In the genomic region with DNA sequence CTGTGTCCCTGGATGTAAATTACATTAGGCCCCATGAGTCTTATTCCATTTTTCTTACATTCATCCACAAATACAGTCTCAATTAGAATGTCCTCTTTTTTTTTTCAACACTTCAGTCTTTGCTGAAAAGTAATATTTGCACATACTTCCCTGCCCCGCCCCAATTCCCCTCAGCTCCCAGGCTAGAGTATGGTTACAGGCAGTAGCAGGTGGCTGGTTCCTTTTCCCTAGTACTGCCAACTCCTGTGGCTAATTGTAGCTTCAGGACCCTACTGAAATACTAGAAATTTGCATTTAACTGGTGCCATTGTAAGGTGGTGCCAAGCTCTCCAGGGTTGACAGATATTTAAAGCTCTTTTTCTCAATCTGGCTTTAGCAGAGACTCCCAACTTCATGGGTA, we compare ENCODE assay signal across 13 cellular contexts.
"Had no signal": no experiment of that assay in that cellular context is flagged by ENCODE, and none has a peak within 500 bp of the region (broad histone marks: within the 10 kb centered on the region; RNA-seq: fewer than 3 reads in every experiment).

No MANE protein-coding gene starts in this region.

- H3K27ac ChIP-seq: breast epithelium had no signal

- H3K4me3 ChIP-seq: breast epithelium had no signal

- ATAC-seq: esophagus mucosa; natural killer cell; right cardiac atrium; stimulated activated naive B cell treated with anti-CD40 and anti-IgM and Interleukin-4, amounts not matched to agents 10 μg/mL and 1 μg/mL and 100 μg/mL, for 72 hours had no signal

- H3K27me3 ChIP-seq: breast epithelium had no signal

- H3K4me1 ChIP-seq: breast epithelium had no signal

- H3K9me3 ChIP-seq: breast epithelium had no signal

- DNase-seq: activated CD4-positive, alpha-beta T cell treated with anti-CD3 and anti-CD28 coated beads, Interleukin-2, amount 50 U/mL, for 1 hour; activated CD4-positive, CD25-positive, alpha-beta regulatory T cell; activated effector memory CD4-positive, alpha-beta T cell treated with Interleukin-2 at 50 U/mL for 16 hours; activated T-cell treated with anti-CD3 and anti-CD28 coated beads, Interleukin-2, amount 50 U/mL, for 1 hour; anterior cingulate cortex; hypothalamus; natural killer cell; posterior cingulate gyrus; right cardiac atrium; stimulated activated CD4-positive, alpha-beta T cell treated with anti-CD3 and anti-CD28 coated beads, Interleukin-1b, Interleukin-23, amount 100 ng/mL, for 48 hours; stimulated activated naive B cell treated with anti-CD40 and anti-IgM and Interleukin-4, amounts not matched to agents 10 μg/mL and 1 μg/mL and 100 μg/mL, for 72 hours had no signal
